Comparison of ENCODE assay signal across 1 cellular context in the genomic region with DNA sequence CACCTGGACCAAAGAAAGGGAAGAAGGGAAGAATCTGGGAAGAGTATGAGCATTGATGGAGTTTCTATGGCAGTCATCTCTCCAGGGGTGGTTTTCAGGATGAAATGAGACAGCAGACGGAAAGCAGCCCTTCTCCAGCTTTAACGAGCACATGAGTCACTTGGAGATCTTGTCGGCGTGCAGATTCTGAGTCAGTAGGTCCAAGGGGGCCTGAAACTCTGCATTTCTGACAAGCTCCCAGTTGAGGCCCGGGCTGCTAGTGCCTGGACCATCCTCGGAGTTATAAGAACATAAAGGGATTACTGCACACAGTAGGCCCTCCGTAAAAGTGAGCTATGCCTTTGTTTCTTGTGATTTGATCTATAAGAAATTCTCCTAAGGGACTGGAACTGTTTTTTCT.
A peak's percentile ranks its signal among the peaks of the same experiment; 100 is the strongest.
TF ChIP-seq lines count a peak whose summit lies in the region.

No MANE protein-coding gene starts in this region.

TF ChIP-seq in K562, 482 proteins besides CTCF, POLR2A, EP300 and RAD21 (continued from another document):
- TF ChIP-seq, protein P1, sequence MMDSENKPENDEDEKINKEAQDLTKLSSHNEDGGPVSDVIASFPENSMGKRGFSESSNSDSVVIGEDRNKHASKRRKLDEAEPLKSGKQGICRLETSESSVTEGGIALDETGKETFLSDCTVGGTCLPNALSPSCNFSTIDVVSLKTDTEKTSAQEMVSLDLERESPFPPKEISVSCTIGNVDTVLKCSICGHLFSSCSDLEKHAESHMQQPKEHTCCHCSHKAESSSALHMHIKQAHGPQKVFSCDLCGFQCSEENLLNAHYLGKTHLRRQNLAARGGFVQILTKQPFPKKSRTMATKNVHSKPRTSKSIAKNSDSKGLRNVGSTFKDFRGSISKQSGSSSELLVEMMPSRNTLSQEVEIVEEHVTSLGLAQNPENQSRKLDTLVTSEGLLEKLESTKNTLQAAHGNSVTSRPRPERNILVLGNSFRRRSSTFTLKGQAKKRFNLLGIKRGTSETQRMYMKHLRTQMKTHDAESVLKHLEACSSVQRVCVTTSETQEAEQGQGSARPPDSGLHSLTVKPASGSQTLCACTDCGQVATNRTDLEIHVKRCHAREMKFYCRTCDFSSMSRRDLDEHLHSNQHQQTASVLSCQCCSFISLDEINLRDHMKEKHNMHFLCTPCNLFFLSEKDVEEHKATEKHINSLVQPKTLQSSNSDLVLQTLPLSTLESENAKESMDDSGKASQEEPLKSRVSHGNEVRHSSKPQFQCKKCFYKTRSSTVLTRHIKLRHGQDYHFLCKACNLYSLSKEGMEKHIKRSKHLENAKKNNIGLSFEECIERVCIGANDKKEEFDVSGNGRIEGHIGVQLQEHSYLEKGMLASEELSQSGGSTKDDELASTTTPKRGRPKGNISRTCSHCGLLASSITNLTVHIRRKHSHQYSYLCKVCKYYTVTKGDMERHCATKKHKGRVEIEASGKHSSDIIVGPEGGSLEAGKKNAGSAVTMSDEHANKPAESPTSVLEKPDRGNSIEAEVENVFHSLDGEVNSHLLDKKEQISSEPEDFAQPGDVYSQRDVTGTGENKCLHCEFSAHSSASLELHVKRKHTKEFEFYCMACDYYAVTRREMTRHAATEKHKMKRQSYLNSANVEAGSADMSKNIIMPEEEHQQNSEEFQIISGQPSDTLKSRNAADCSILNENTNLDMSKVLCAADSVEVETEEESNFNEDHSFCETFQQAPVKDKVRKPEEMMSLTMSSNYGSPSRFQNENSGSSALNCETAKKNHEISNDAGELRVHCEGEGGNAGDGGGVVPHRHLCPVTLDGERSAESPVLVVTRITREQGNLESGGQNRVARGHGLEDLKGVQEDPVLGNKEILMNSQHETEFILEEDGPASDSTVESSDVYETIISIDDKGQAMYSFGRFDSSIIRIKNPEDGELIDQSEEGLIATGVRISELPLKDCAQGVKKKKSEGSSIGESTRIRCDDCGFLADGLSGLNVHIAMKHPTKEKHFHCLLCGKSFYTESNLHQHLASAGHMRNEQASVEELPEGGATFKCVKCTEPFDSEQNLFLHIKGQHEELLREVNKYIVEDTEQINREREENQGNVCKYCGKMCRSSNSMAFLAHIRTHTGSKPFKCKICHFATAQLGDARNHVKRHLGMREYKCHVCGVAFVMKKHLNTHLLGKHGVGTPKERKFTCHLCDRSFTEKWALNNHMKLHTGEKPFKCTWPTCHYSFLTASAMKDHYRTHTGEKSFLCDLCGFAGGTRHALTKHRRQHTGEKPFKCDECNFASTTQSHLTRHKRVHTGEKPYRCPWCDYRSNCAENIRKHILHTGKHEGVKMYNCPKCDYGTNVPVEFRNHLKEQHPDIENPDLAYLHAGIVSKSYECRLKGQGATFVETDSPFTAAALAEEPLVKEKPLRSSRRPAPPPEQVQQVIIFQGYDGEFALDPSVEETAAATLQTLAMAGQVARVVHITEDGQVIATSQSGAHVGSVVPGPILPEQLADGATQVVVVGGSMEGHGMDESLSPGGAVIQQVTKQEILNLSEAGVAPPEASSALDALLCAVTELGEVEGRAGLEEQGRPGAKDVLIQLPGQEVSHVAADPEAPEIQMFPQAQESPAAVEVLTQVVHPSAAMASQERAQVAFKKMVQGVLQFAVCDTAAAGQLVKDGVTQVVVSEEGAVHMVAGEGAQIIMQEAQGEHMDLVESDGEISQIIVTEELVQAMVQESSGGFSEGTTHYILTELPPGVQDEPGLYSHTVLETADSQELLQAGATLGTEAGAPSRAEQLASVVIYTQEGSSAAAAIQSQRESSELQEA (IDR thresholded peaks at IDR 0.05; ENCODE audit: low read depth) = no peak
- no peak for TF ChIP-seq ARID2 (IDR thresholded peaks at IDR 0.05)
- TF ChIP-seq JUN (IDR thresholded peaks at IDR 0.05; ENCODE audit: borderline replicate concordance, low read depth, low read length) = peak; percentile 91
- TF ChIP-seq JUN (CRISPR knock-in tag; IDR thresholded peaks at IDR 0.05; ENCODE audit: borderline replicate concordance) = no peak
- peak; percentile 62 for TF ChIP-seq GATA2 (CRISPR knock-in tag; IDR thresholded peaks at IDR 0.05)
- no peak for TF ChIP-seq ILK (tag; IDR thresholded peaks at IDR 0.05; ENCODE audit: borderline replicate concordance, low read depth)
- 0 out of 2 replicates have a peak, but pooled peaks have one; percentile 20 for TF ChIP-seq ZNF316 (IDR thresholded peaks at IDR 0.05)
- TF ChIP-seq TEAD1 (CRISPR knock-in tag; IDR thresholded peaks at IDR 0.05) = no peak
- TF ChIP-seq CREM (IDR thresholded peaks at IDR 0.05; ENCODE audit: low read depth) = peak; percentile 58
- TF ChIP-seq GABPA (tag; conservative IDR thresholded peaks at IDR 0.05; ENCODE audit: low read depth) = no peak
- peak; percentile 59; the same call in 1 of the 2 replicates for TF ChIP-seq HDAC2 (IDR thresholded peaks at IDR 0.05)
- no peak for TF ChIP-seq RBBP5 (IDR thresholded peaks at IDR 0.05; ENCODE audit: borderline replicate concordance, insufficient read depth, low read length, poor library complexity, severe bottlenecking)
- no peak for TF ChIP-seq HIVEP1 (CRISPR knock-in tag; IDR thresholded peaks at IDR 0.05)
- TF ChIP-seq FOS (IDR thresholded peaks at IDR 0.05; ENCODE audit: extremely low read depth, insufficient read length) = peak; percentile 37
- TF ChIP-seq PHTF2 (CRISPR knock-in tag; IDR thresholded peaks at IDR 0.05) = no peak
TF ChIP-seq in K562: peak in this region for 42.
